Comparison of ENCODE assay signal across 8 cellular contexts in genomic region chr21:34801519-34802132, GRCh38.
DNase-seq lines count a peak whose midpoint lies in the region; ATAC-seq and TF ChIP-seq lines count a peak whose summit lies in the region.

No MANE protein-coding gene starts in this region.

- H3K9me3 Mint-ChIP-seq in natural killer cell treated with Interleukin-12 subunit alpha and Interleukin-12 subunit beta and Interleukin-15 and Interleukin-18, amount 100 ng/mL, for 72 hours, result peaks cover 4% of the 10 kb centered on the region

- in situ Hi-C loops in brain microvascular endothelial cell (cut with HindIII; ENCODE audit: low pct_ligation_motif_present, low sequenced_read_pairs), result no loop called here

- peaks cover 46% of the 10 kb centered on the region for H3K36me3 ChIP-seq in brain microvascular endothelial cell (replicated peaks)

- peaks cover 58 to 63% of the 10 kb centered on the region in 2 donors for H3K4me1 Mint-ChIP-seq in natural killer cell treated with Interleukin-12 subunit alpha and Interleukin-12 subunit beta and Interleukin-15 and Interleukin-18, amount 100 ng/mL, for 72 hours (ENCODE audit: low read depth in 2 of 2)

- peak overlapping the region; percentile 44 for H3K27ac ChIP-seq in brain microvascular endothelial cell

- peak; percentile 73 for DNase-seq in GM10266 (ENCODE audit: extremely low spot score)
- DNase-seq in HT1080 (ENCODE audit: low read depth), result peak; percentile 36
- no peak for DNase-seq in brain microvascular endothelial cell
- DNase-seq in natural killer cell treated with Interleukin-12 subunit alpha and Interleukin-12 subunit beta and Interleukin-15 and Interleukin-18, amount 100 ng/mL, for 72 hours (ENCODE audit: low spot score), result no peak
- DNase-seq in AML-193 (lab: John Stamatoyannopoulos, UW), result no peak
- no peak for DNase-seq in NCI-H524 treated with DMSO at 0.1 percent for 48 hours (lab: John Stamatoyannopoulos, UW)
- no peak for DNase-seq in NCI-H2227 treated with DMSO at 0.1 percent for 48 hours (lab: John Stamatoyannopoulos, UW)

- peak overlapping the region; percentile 67 to 95 for H3K27ac Mint-ChIP-seq in natural killer cell treated with Interleukin-12 subunit alpha and Interleukin-12 subunit beta and Interleukin-15 and Interleukin-18, amount 100 ng/mL, for 72 hours

- peaks cover 35% of the 10 kb centered on the region for H3K36me3 Mint-ChIP-seq in natural killer cell treated with Interleukin-12 subunit alpha and Interleukin-12 subunit beta and Interleukin-15 and Interleukin-18, amount 100 ng/mL, for 72 hours

- H3K4me3 Mint-ChIP-seq in natural killer cell treated with Interleukin-12 subunit alpha and Interleukin-12 subunit beta and Interleukin-15 and Interleukin-18, amount 100 ng/mL, for 72 hours, result peak overlapping the region; percentile 56

- no peaks in the 10 kb centered on the region for H3K27me3 Mint-ChIP-seq in natural killer cell treated with Interleukin-12 subunit alpha and Interleukin-12 subunit beta and Interleukin-15 and Interleukin-18, amount 100 ng/mL, for 72 hours

- TF ChIP-seq CTCF in GM10266 (IDR thresholded peaks at IDR 0.05; ENCODE audit: control insufficient read depth, insufficient read depth, low read depth, missing control alignments) (peak; percentile 61), brain microvascular endothelial cell (IDR thresholded peaks at IDR 0.05; ENCODE audit: low read depth, low read length, missing control alignments) (peak; percentile 52)

- H3K27me3 ChIP-seq in brain microvascular endothelial cell (replicated peaks), result no peaks in the 10 kb centered on the region

- ATAC-seq in natural killer cell treated with Interleukin-12 subunit alpha and Interleukin-12 subunit beta and Interleukin-15 and Interleukin-18, amount 100 ng/mL, for 72 hours, result peak; percentile 49 to 66
- no peak for ATAC-seq in HG03039 (IDR thresholded peaks at IDR 0.05; ENCODE audit: unreplicated experiment)

- no peak overlapping the region for H3K4me3 ChIP-seq in brain microvascular endothelial cell (ENCODE audit: low read depth, low read length)

Comparison
In these comparisons a context has a peak if more than half of its experiments do, and no peak if none do; other contexts are left out.
1. DNase-seq: peak in GM10266 (single experiment) and HT1080 (single experiment); none in brain microvascular endothelial cell (single experiment), natural killer cell treated with Interleukin-12 subunit alpha and Interleukin-12 subunit beta and Interleukin-15 and Interleukin-18, amount 100 ng/mL, for 72 hours (single experiment), AML-193 (0 of 2), NCI-H524 treated with DMSO at 0.1 percent for 48 hours (single experiment) and NCI-H2227 treated with DMSO at 0.1 percent for 48 hours (single experiment).